ENCODE assay signal across 17 cellular contexts in the genomic region with DNA sequence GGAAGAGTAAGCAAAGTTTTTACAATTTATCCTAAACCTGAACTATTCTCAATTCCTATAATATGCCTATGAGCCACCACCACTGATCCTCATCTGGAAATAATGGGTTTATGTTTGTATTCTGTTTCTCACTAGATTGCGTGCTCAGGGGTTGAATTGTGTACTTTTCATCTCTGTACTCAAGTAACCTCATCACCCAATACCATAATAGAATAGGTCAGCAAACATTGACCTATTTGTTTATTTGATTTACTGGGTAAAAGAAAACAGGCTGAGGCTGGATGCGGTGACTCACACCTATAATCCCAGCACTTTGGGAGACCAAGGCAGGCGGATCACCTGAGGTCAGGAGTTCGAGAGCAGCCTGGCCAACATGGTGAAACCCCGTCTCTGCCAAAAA. TPM values are rescaled to one million over a fixed set of nuclear protein-coding genes. Genes with fewer than 3 reads are reported as not detected.
"Had no signal": no experiment of that assay in that cellular context is flagged by ENCODE, and none has a peak within 500 bp of the region (broad histone marks: within the 10 kb centered on the region; RNA-seq: fewer than 3 reads in every experiment).

No MANE protein-coding gene starts in this region.

- H3K36me3 ChIP-seq: brain microvascular endothelial cell, gastrocnemius medialis, heart right ventricle, lower lobe of right lung had no signal

- H3K4me1 ChIP-seq: gastrocnemius medialis, heart right ventricle had no signal

- DNase-seq: activated CD4-positive, CD25-positive, alpha-beta regulatory T cell treated with anti-CD3 and anti-CD28 coated beads, Interleukin-2, amount 50 U/mL, for 72 hours; activated naive CD8-positive, alpha-beta T cell treated with anti-CD3 and anti-CD28 coated beads, Interleukin-2, amount 10 ng/mL, durations not matched to agents 7 days and 5 days; brain microvascular endothelial cell; cerebellar nuclear complex; effector memory CD4-positive, alpha-beta T cell; gastrocnemius medialis; heart right ventricle; left colon; lower lobe of right lung; nephron progenitor cell; occipital lobe had no signal

- H3K9me3 ChIP-seq: gastrocnemius medialis, heart right ventricle, lower lobe of right lung had no signal

- H3K4me3 ChIP-seq: gastrocnemius medialis, heart right ventricle, lower lobe of right lung had no signal

- H3K27ac ChIP-seq: brain microvascular endothelial cell, gastrocnemius medialis, heart right ventricle, lower lobe of right lung had no signal

- H3K27me3 ChIP-seq: brain microvascular endothelial cell, gastrocnemius medialis, heart right ventricle had no signal

- ATAC-seq: gastrocnemius medialis; heart right ventricle; left colon; lower lobe of right lung; stimulated activated effector memory CD8-positive, alpha-beta T cell treated with anti-CD3 and anti-CD28 coated beads, Interleukin-12 subunit alpha, Interleukin-12 subunit beta, amount 100 ng/mL, for 72 hours had no signal

RNA-seq across cellular contexts. Expression of a gene that starts 5.4 kb away (rescaled TPM):
- total RNA-seq: activated CD8-positive, alpha-beta memory T cell treated with anti-CD3 and anti-CD28 coated beads for 36 hours; activated naive CD8-positive, alpha-beta T cell treated with anti-CD3 and anti-CD28 coated beads, Interleukin-2, amount 10 ng/mL, durations not matched to agents 7 days and 5 days; gastrocnemius medialis; mesothelial cell of epicardium; occipital lobe; posterior vena cava; ureter had no signal
- polyA plus RNA-seq: heart right ventricle had no signal

RNA-seq across cellular contexts. Expression of a gene that starts 25.9 kb away (rescaled TPM):
- total RNA-seq: activated CD8-positive, alpha-beta memory T cell treated with anti-CD3 and anti-CD28 coated beads for 36 hours; activated naive CD8-positive, alpha-beta T cell treated with anti-CD3 and anti-CD28 coated beads, Interleukin-2, amount 10 ng/mL, durations not matched to agents 7 days and 5 days; activated T-helper 1 cell treated with anti-CD3 and anti-CD28 coated beads, Interleukin-12 subunit alpha, Interleukin-12 subunit beta, Interleukin-2, Interleukin-4 antibody, amounts not matched to agents 30 ng/mL and 10 ng/mL and 1 ng/mL, durations not matched to agents 14 hours and 24 hours and 36 hours; heart right ventricle; lower lobe of right lung; mesothelial cell of epicardium; occipital lobe; ureter had no signal
- polyA plus RNA-seq: heart right ventricle had no signal
